Comparison of ENCODE assay signal across 8 cellular contexts in genomic region chr6:158870418-158870957, GRCh38. TPM values are rescaled to one million over a fixed set of nuclear protein-coding genes. Genes with fewer than 3 reads are reported as not detected.
DNase-seq lines count a peak whose midpoint lies in the region; ATAC-seq and TF ChIP-seq lines count a peak whose summit lies in the region.

No MANE protein-coding gene starts in this region.

- H2AFZ ChIP-seq in KMS-11 (ENCODE audit: low read depth): peak overlapping the region; percentile 72

- peak overlapping the region; percentile 81 for H3K4me3 Mint-ChIP-seq in activated CD8-positive, alpha-beta memory T cell treated with anti-CD3 and anti-CD28 coated beads, Interleukin-2, amount 10 ng/mL, durations not matched to agents 7 days and 5 days

- no peaks in the 10 kb centered on the region for H3K36me3 ChIP-seq in KMS-11 (ENCODE audit: insufficient read depth)

- TF ChIP-seq CTCF in KMS-11 (conservative IDR thresholded peaks at IDR 0.05; ENCODE audit: low read depth, low read length) (no peak), dorsolateral prefrontal cortex (IDR thresholded peaks at IDR 0.05 in 54 of 56, conservative IDR thresholded peaks at IDR 0.05 in 2 of 56; ENCODE audit: low read depth in 1 of 56, partially characterized antibody in 56 of 56) (no peak), retinal pigment epithelial cell (conservative IDR thresholded peaks at IDR 0.05; ENCODE audit: low read depth, low read length) (no peak)

- H3K36me3 Mint-ChIP-seq in activated CD8-positive, alpha-beta memory T cell treated with anti-CD3 and anti-CD28 coated beads, Interleukin-2, amount 10 ng/mL, durations not matched to agents 7 days and 5 days: peaks cover 12% of the 10 kb centered on the region

- CTCF ChIA-PET in activated CD8-positive, alpha-beta memory T cell treated with anti-CD3 and anti-CD28 coated beads, Interleukin-2, amount 10 ng/mL, durations not matched to agents 7 days and 5 days (lab: Charles Lee): interaction anchor here (1.0 to 4.0 kb wide), 9 partner anchors 11 to 171 kb away, joined by 3 to 38 read pairs (median 5); no protein-coding TSS in a partner anchor

- H3K9ac ChIP-seq in KMS-11: peak overlapping the region; percentile 95

- no peaks in the 10 kb centered on the region for H3K27me3 ChIP-seq in KMS-11 (ENCODE audit: insufficient read depth, low read depth)
- peaks cover 0 to 22% (median 0%) of the 10 kb centered on the region in 45 donors for H3K27me3 ChIP-seq in dorsolateral prefrontal cortex

- DNase-seq in activated CD8-positive, alpha-beta memory T cell treated with anti-CD3 and anti-CD28 coated beads, Interleukin-2, amount 10 ng/mL, durations not matched to agents 7 days and 5 days: peak; percentile 77
- DNase-seq in activated CD8-positive, alpha-beta memory T cell treated with anti-CD3 and anti-CD28 coated beads, Interleukin-2, amount 50 U/mL, for 4 hours: no peak
- DNase-seq in dorsolateral prefrontal cortex (no peak), retinal pigment epithelial cell (ENCODE audit: low read depth) (no peak), NCI-H2081 treated with DMSO at 0.1 percent for 48 hours (lab: John Stamatoyannopoulos, UW) (no peak), SKM-1 (lab: John Stamatoyannopoulos, UW; ENCODE audit: unreplicated experiment) (no peak)

- H3K9me3 Mint-ChIP-seq in activated CD8-positive, alpha-beta memory T cell treated with anti-CD3 and anti-CD28 coated beads, Interleukin-2, amount 10 ng/mL, durations not matched to agents 7 days and 5 days (ENCODE audit: low read depth): no peaks in the 10 kb centered on the region

- H3K4me3 ChIP-seq in KMS-11 (IDR thresholded peaks at IDR 0.05; ENCODE audit: insufficient read depth, low read depth, low read length) (no peak overlapping the region), dorsolateral prefrontal cortex (peak overlapping the region in 30 of 59 donors; percentile 8 to 69 (median 59)), retinal pigment epithelial cell (ENCODE audit: low read length) (peak overlapping the region; percentile 55)

- no peaks in the 10 kb centered on the region for H3K79me2 ChIP-seq in KMS-11 (ENCODE audit: insufficient read depth, low read depth)

- intact Hi-C loops in dorsolateral prefrontal cortex (cut with DNase I): no loop called here

- H3K4me1 ChIP-seq in KMS-11 (ENCODE audit: low read depth, poor library complexity, severe bottlenecking): peaks cover 19% of the 10 kb centered on the region

- peak; percentile 37 for ATAC-seq in activated CD8-positive, alpha-beta memory T cell treated with anti-CD3 and anti-CD28 coated beads, Interleukin-2, amount 10 ng/mL, durations not matched to agents 7 days and 5 days
- ATAC-seq in HG02885 (IDR thresholded peaks at IDR 0.05; ENCODE audit: poor library complexity, unreplicated experiment): no peak

- H3K27ac Mint-ChIP-seq in activated CD8-positive, alpha-beta memory T cell treated with anti-CD3 and anti-CD28 coated beads, Interleukin-2, amount 10 ng/mL, durations not matched to agents 7 days and 5 days: peak overlapping the region; percentile 99

- peaks cover 36% of the 10 kb centered on the region for H3K4me1 Mint-ChIP-seq in activated CD8-positive, alpha-beta memory T cell treated with anti-CD3 and anti-CD28 coated beads, Interleukin-2, amount 10 ng/mL, durations not matched to agents 7 days and 5 days

- H3K27ac ChIP-seq in KMS-11: peak overlapping the region; percentile 99
- H3K27ac ChIP-seq in dorsolateral prefrontal cortex: peak overlapping the region in 4 of 59 donors; percentile 35 to 74 (median 44)

- H4K20me1 ChIP-seq in KMS-11 (ENCODE audit: insufficient read depth): no peaks in the 10 kb centered on the region

- peak overlapping the region; percentile 44 for H3K4me2 ChIP-seq in KMS-11

- peaks cover 10% of the 10 kb centered on the region for H3K27me3 Mint-ChIP-seq in activated CD8-positive, alpha-beta memory T cell treated with anti-CD3 and anti-CD28 coated beads, Interleukin-2, amount 10 ng/mL, durations not matched to agents 7 days and 5 days

RNA-seq across cellular contexts. Expression of gene EZR, which starts 51.3 kb away (rescaled TPM):
- 100 to 1,000 TPM; 187 to 214 TPM for total RNA-seq in activated CD8-positive, alpha-beta memory T cell treated with anti-CD3 and anti-CD28 coated beads, Interleukin-2, amount 10 ng/mL, durations not matched to agents 7 days and 5 days
- total RNA-seq in dorsolateral prefrontal cortex: 100 to 1,000 TPM in 20 of 120 experiments, 10 to 100 TPM in 100; 41.2 to 336 (median 78.7) TPM
